In the genomic region with DNA sequence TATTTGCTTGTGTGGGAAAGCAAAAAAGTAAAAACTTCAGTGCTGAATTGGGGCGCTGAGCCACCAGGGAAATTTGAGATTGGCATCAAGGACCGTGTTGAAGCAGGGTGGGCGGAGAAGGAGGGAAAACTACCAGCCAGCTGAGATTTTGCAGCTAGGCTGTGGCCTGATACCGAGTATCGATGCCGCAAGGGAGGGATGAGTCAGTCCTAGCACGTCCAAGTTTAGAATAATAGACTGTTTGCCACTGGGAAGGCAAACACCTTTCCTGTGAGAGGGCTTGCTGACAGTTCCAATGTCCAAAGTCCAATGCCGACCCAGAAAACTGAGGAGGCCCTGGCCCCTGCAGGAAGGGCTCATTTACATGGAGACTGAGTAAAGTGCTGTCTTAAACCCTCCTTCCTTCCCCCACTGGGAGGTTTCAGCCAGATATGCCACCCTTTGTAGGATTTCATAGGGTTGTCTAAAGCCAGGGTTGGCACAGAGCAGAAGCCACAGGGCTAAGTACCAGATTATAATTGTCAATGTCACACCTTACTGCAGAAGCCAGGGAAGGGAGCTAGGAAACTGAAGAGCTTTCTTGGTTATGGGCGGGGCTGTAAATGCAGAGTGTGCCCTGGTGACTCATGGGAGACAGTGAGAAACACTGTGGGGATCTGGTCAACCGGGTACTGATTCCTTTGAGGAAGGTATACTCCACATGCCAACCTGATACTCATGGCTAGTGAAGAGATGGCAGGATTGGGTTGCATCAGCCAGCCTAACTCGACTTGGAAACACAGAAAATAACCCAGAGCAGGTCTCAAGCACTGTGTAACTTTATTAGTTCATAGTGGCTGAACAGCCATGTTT, we compare ENCODE assay signal across 8 cellular contexts. TPM values are rescaled to one million over a fixed set of nuclear protein-coding genes. Genes with fewer than 3 reads are reported as not detected.
DNase-seq lines count a peak whose midpoint lies in the region; ATAC-seq, FAIRE-seq and TF ChIP-seq lines count a peak whose summit lies in the region.

No MANE protein-coding gene starts in this region.

- H3K27me3 ChIP-seq in esophagus muscularis mucosa (no peaks in the 10 kb centered on the region), neural progenitor cell (peaks cover 58% of the 10 kb centered on the region)

- no peak for TF ChIP-seq POLR2A in esophagus muscularis mucosa (IDR thresholded peaks at IDR 0.05; ENCODE audit: low read depth)

- no peaks in the 10 kb centered on the region for H3K79me2 ChIP-seq in neural progenitor cell (ENCODE audit: low read depth)

- 36% methylated on average over 11 of the region's 11 CpGs for WGBS in esophagus muscularis mucosa

- H3K4me2 ChIP-seq in neural progenitor cell: peak overlapping the region; percentile 65

- H3K4me3 ChIP-seq in esophagus muscularis mucosa: peak overlapping the region in 2 of 4 donors; percentile 2 to 22
- peak overlapping the region; percentile 1 for H3K4me3 ChIP-seq in neural progenitor cell

- H3K9me3 ChIP-seq in esophagus muscularis mucosa (no peaks in the 10 kb centered on the region), neural progenitor cell (ENCODE audit: low read depth) (no peaks in the 10 kb centered on the region)

- H3K27me3 Mint-ChIP-seq in neural progenitor cell (ENCODE audit: insufficient read depth, low read depth): peaks cover 7% of the 10 kb centered on the region

- H3K9me3 Mint-ChIP-seq in activated naive CD4-positive, alpha-beta T cell treated with anti-CD3 and anti-CD28 coated beads, Interleukin-2, amount 50 U/mL, for 72 hours: no peaks in the 10 kb centered on the region
- no peaks in the 10 kb centered on the region for H3K9me3 Mint-ChIP-seq in neural progenitor cell

- H3K36me3 ChIP-seq in esophagus muscularis mucosa (no peaks in the 10 kb centered on the region), neural progenitor cell (no peaks in the 10 kb centered on the region)

- peak in 1 of 2 donors; percentile 4 for DNase-seq in activated naive CD4-positive, alpha-beta T cell treated with anti-CD3 and anti-CD28 coated beads, Interleukin-2, amount 50 U/mL, for 72 hours (ENCODE audit: low spot score in 2 of 2)
- no peak for DNase-seq in activated naive CD4-positive, alpha-beta T cell (lab: John Stamatoyannopoulos, UW)
- peak; percentile 81 for DNase-seq in RCC 7860 (ENCODE audit: low spot score)
- DNase-seq in esophagus muscularis mucosa (ENCODE audit: extremely low spot score): no peak
- no peak for DNase-seq in neural progenitor cell (ENCODE audit: low spot score)
- no peak for DNase-seq in activated effector memory CD4-positive, alpha-beta T cell treated with Interleukin-2 at 50 U/mL for 16 hours

- no peak overlapping the region for H2AFZ ChIP-seq in neural progenitor cell (replicated peaks)

- FAIRE-seq in RCC 7860 (lab: Jason Lieb, UNC): peak; percentile 72

- H3K4me3 Mint-ChIP-seq in neural progenitor cell: peak overlapping the region; percentile 22

- no peak overlapping the region for H3K9ac ChIP-seq in neural progenitor cell

- H3F3A ChIP-seq in neural progenitor cell (ENCODE audit: low read depth): peaks cover 18% of the 10 kb centered on the region

- TF ChIP-seq CTCF in esophagus muscularis mucosa (IDR thresholded peaks at IDR 0.05): no peak
- TF ChIP-seq CTCF in neural progenitor cell (IDR thresholded peaks at IDR 0.05): no peak

- H3K27ac ChIP-seq in esophagus muscularis mucosa (replicated peaks in 1 of 4) (peak overlapping the region; percentile 48 to 56 (median 50)), neural progenitor cell (no peak overlapping the region)

- peaks cover 30% of the 10 kb centered on the region for H3K4me1 Mint-ChIP-seq in neural progenitor cell

- no peak overlapping the region for H3K27ac Mint-ChIP-seq in activated naive CD4-positive, alpha-beta T cell treated with anti-CD3 and anti-CD28 coated beads, Interleukin-2, amount 50 U/mL, for 72 hours
- H3K27ac Mint-ChIP-seq in neural progenitor cell: peak overlapping the region; percentile 78

- intact Hi-C loops in esophagus muscularis mucosa (cut with DNase I): no loop called here

- peaks cover 12 to 23% (median 18%) of the 10 kb centered on the region in 4 donors for H3K4me1 ChIP-seq in esophagus muscularis mucosa
- H3K4me1 ChIP-seq in neural progenitor cell: peaks cover 17% of the 10 kb centered on the region

- TF ChIP-seq EP300 in esophagus muscularis mucosa (IDR thresholded peaks at IDR 0.05): no peak

- H4K20me1 ChIP-seq in neural progenitor cell (ENCODE audit: low read depth): peaks cover 10% of the 10 kb centered on the region

- ATAC-seq in activated naive CD4-positive, alpha-beta T cell treated with anti-CD3 and anti-CD28 coated beads, Interleukin-2, amount 50 U/mL, for 72 hours: peak; percentile 69 to 73
- ATAC-seq in GM21528 (IDR thresholded peaks at IDR 0.05; ENCODE audit: low FRiP score, unreplicated experiment): no peak
- ATAC-seq in HG02938 (IDR thresholded peaks at IDR 0.05; ENCODE audit: unreplicated experiment): no peak

- H3K36me3 Mint-ChIP-seq in activated naive CD4-positive, alpha-beta T cell treated with anti-CD3 and anti-CD28 coated beads, Interleukin-2, amount 50 U/mL, for 72 hours: no peaks in the 10 kb centered on the region
- H3K36me3 Mint-ChIP-seq in neural progenitor cell: no peaks in the 10 kb centered on the region

RNA-seq across cellular contexts. Expression of a gene that starts 28.4 kb away (rescaled TPM):
- 10 to 100 TPM; 18.8 to 21.7 TPM for total RNA-seq in activated naive CD4-positive, alpha-beta T cell treated with anti-CD3 and anti-CD28 coated beads, Interleukin-2, amount 50 U/mL, for 72 hours
- 10 to 100 TPM; 32.1 to 42.7 (median 36.6) TPM for total RNA-seq in esophagus muscularis mucosa
- 11.1 and 17.7 TPM in 2 replicates for total RNA-seq in neural progenitor cell (ENCODE audit: low replicate concordance)

Comparison
In these comparisons a context has a peak if more than half of its experiments do, and no peak if none do; other contexts are left out.
1. ATAC-seq: peak in activated naive CD4-positive, alpha-beta T cell treated with anti-CD3 and anti-CD28 coated beads, Interleukin-2, amount 50 U/mL, for 72 hours (2 of 2); none in GM21528 (single experiment) and HG02938 (single experiment).